ENCODE assay signal across 1 cellular context in the genomic region with DNA sequence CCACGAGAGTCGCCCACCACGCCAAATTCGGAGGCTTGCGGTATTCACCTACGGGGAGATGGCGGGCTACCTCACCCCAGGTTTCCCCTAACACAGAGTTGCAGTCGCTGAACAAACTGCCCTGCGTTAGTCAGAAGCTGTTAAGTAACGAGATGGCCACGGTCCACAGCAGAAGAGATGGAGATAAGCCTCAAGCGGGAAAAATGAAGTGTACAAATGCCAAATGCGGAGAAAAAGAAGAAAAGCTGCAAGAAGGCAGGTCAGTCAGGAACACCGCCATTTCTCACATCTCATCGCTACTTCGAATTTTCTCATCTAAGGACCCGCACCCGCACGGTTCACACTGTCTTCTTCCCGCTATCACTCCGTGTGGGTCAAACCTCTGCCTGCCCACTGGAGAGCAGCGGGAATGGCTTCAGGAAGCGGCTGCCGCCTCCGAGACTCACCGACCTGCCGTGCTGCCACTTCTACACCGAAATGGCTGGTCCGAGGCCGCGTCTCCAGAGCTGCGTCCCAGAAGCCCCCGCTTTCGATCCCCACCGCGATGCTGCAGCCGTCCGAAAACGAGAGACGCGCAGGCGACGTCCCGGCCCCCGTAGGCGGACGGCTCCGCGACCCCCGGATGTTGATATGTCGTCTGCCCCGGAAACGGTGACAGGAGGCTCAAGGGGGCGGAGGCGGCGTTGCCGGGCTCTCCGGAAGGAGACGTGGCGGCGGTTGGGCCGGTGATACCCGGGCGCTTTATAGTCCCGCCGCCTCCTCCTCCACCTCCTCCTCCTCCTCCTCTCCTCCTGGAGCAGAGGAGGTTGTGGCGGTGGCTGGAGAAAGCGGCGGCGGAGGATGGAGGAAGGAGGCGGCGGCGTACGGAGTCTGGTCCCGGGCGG.
TF ChIP-seq lines count a peak whose summit lies in the region.

A gene with protein sequence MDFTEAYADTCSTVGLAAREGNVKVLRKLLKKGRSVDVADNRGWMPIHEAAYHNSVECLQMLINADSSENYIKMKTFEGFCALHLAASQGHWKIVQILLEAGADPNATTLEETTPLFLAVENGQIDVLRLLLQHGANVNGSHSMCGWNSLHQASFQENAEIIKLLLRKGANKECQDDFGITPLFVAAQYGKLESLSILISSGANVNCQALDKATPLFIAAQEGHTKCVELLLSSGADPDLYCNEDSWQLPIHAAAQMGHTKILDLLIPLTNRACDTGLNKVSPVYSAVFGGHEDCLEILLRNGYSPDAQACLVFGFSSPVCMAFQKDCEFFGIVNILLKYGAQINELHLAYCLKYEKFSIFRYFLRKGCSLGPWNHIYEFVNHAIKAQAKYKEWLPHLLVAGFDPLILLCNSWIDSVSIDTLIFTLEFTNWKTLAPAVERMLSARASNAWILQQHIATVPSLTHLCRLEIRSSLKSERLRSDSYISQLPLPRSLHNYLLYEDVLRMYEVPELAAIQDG (minus strand): TSS at position 583 of the 884 bp plus-strand sequence. CDS start 21,381 bp downstream, outside the sequence.
A gene with protein sequence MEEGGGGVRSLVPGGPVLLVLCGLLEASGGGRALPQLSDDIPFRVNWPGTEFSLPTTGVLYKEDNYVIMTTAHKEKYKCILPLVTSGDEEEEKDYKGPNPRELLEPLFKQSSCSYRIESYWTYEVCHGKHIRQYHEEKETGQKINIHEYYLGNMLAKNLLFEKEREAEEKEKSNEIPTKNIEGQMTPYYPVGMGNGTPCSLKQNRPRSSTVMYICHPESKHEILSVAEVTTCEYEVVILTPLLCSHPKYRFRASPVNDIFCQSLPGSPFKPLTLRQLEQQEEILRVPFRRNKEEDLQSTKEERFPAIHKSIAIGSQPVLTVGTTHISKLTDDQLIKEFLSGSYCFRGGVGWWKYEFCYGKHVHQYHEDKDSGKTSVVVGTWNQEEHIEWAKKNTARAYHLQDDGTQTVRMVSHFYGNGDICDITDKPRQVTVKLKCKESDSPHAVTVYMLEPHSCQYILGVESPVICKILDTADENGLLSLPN (plus strand): TSS at position 674 of the 884 bp plus-strand sequence. CDS start 167 bp downstream, at position 841.

TF ChIP-seq in HepG2, 621 proteins besides CTCF, POLR2A, EP300 and RAD21 (continued from another document and continues in another):
- TF ChIP-seq, protein P1, sequence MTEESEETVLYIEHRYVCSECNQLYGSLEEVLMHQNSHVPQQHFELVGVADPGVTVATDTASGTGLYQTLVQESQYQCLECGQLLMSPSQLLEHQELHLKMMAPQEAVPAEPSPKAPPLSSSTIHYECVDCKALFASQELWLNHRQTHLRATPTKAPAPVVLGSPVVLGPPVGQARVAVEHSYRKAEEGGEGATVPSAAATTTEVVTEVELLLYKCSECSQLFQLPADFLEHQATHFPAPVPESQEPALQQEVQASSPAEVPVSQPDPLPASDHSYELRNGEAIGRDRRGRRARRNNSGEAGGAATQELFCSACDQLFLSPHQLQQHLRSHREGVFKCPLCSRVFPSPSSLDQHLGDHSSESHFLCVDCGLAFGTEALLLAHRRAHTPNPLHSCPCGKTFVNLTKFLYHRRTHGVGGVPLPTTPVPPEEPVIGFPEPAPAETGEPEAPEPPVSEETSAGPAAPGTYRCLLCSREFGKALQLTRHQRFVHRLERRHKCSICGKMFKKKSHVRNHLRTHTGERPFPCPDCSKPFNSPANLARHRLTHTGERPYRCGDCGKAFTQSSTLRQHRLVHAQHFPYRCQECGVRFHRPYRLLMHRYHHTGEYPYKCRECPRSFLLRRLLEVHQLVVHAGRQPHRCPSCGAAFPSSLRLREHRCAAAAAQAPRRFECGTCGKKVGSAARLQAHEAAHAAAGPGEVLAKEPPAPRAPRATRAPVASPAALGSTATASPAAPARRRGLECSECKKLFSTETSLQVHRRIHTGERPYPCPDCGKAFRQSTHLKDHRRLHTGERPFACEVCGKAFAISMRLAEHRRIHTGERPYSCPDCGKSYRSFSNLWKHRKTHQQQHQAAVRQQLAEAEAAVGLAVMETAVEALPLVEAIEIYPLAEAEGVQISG (CRISPR knock-in tag; IDR thresholded peaks at IDR 0.05): peak; percentile 97
- TF ChIP-seq GTF3A (CRISPR knock-in tag; conservative IDR thresholded peaks at IDR 0.05) (0 out of 2 replicates have a peak, but pooled peaks have one; percentile 78), ARHGAP35 (CRISPR knock-in tag; IDR thresholded peaks at IDR 0.05; ENCODE audit: borderline replicate concordance) (peak; percentile 74; the same call in 1 of the 2 replicates), HOXD1 (CRISPR knock-in tag; IDR thresholded peaks at IDR 0.05) (peak; percentile 98; the same call in 1 of the 2 replicates), ZNF709 (CRISPR knock-in tag; IDR thresholded peaks at IDR 0.05) (peak; percentile 66; the same call in 1 of the 2 replicates), FOSL1 (CRISPR knock-in tag; IDR thresholded peaks at IDR 0.05; ENCODE audit: borderline replicate concordance) (no peak), ZNF501 (CRISPR knock-in tag; IDR thresholded peaks at IDR 0.05) (peak; percentile 99), MTF2 (CRISPR knock-in tag; IDR thresholded peaks at IDR 0.05; ENCODE audit: borderline replicate concordance) (0 out of 2 replicates have a peak, but pooled peaks have one; percentile 19), RFX1 (IDR thresholded peaks at IDR 0.05) (no peak; the same call in 1 of the 2 replicates), ZMYM4 (CRISPR knock-in tag; IDR thresholded peaks at IDR 0.05) (peak; percentile 97), RBFOX2 (IDR thresholded peaks at IDR 0.05; ENCODE audit: low read depth, low read length) (peak; percentile 98), KDM1A (CRISPR knock-in tag; IDR thresholded peaks at IDR 0.05) (no peak), ZNF619 (CRISPR knock-in tag; IDR thresholded peaks at IDR 0.05) (peak; percentile 24; the same call in 1 of the 2 replicates), FOXA3 (CRISPR knock-in tag; IDR thresholded peaks at IDR 0.05) (peak; percentile 95), TCF7L2 (IDR thresholded peaks at IDR 0.05; ENCODE audit: low read depth, low read length) (no peak), KAT2B (IDR thresholded peaks at IDR 0.05; ENCODE audit: borderline replicate concordance, low read depth, low read length) (no peak), GABPA (IDR thresholded peaks at IDR 0.05; ENCODE audit: low read depth, low read length) (peak; percentile 99), GABPA (CRISPR knock-in tag; IDR thresholded peaks at IDR 0.05; ENCODE audit: low read depth) (peak; percentile 100), RXRA (CRISPR knock-in tag; IDR thresholded peaks at IDR 0.05) (peak; percentile 94), HMG20B (CRISPR knock-in tag; conservative IDR thresholded peaks at IDR 0.05) (no peak; the same call in none of the 2 replicates), ZNF343 (CRISPR knock-in tag; IDR thresholded peaks at IDR 0.05) (no peak; the same call in 1 of the 2 replicates), ZNF317 (CRISPR knock-in tag; IDR thresholded peaks at IDR 0.05) (peak; percentile 93), ZBTB8A (CRISPR knock-in tag; IDR thresholded peaks at IDR 0.05; ENCODE audit: borderline replicate concordance, low read depth) (no peak), ZNF382 (CRISPR knock-in tag; IDR thresholded peaks at IDR 0.05; ENCODE audit: borderline replicate concordance) (no peak), HMG20A (CRISPR knock-in tag; IDR thresholded peaks at IDR 0.05; ENCODE audit: borderline replicate concordance) (no peak; the same call in 1 of the 2 replicates), ZBTB20 (CRISPR knock-in tag; IDR thresholded peaks at IDR 0.05; ENCODE audit: borderline replicate concordance, low read depth) (peak; percentile 91), ZNF225 (CRISPR knock-in tag; IDR thresholded peaks at IDR 0.05) (peak; percentile 56), CCAR2 (optimal IDR thresholded peaks at IDR 0.05; ENCODE audit: low read depth, low read length) (no peak)
- TF ChIP-seq, protein P2, sequence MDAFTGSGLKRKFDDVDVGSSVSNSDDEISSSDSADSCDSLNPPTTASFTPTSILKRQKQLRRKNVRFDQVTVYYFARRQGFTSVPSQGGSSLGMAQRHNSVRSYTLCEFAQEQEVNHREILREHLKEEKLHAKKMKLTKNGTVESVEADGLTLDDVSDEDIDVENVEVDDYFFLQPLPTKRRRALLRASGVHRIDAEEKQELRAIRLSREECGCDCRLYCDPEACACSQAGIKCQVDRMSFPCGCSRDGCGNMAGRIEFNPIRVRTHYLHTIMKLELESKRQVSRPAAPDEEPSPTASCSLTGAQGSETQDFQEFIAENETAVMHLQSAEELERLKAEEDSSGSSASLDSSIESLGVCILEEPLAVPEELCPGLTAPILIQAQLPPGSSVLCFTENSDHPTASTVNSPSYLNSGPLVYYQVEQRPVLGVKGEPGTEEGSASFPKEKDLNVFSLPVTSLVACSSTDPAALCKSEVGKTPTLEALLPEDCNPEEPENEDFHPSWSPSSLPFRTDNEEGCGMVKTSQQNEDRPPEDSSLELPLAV (CRISPR knock-in tag; conservative IDR thresholded peaks at IDR 0.05; ENCODE audit: low read depth): no peak
- TF ChIP-seq, protein P3, sequence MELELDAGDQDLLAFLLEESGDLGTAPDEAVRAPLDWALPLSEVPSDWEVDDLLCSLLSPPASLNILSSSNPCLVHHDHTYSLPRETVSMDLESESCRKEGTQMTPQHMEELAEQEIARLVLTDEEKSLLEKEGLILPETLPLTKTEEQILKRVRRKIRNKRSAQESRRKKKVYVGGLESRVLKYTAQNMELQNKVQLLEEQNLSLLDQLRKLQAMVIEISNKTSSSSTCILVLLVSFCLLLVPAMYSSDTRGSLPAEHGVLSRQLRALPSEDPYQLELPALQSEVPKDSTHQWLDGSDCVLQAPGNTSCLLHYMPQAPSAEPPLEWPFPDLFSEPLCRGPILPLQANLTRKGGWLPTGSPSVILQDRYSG (CRISPR knock-in tag; IDR thresholded peaks at IDR 0.05): peak; percentile 65; the same call in 1 of the 2 replicates
- TF ChIP-seq, protein P4, sequence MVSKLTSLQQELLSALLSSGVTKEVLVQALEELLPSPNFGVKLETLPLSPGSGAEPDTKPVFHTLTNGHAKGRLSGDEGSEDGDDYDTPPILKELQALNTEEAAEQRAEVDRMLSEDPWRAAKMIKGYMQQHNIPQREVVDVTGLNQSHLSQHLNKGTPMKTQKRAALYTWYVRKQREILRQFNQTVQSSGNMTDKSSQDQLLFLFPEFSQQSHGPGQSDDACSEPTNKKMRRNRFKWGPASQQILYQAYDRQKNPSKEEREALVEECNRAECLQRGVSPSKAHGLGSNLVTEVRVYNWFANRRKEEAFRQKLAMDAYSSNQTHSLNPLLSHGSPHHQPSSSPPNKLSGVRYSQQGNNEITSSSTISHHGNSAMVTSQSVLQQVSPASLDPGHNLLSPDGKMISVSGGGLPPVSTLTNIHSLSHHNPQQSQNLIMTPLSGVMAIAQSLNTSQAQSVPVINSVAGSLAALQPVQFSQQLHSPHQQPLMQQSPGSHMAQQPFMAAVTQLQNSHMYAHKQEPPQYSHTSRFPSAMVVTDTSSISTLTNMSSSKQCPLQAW (CRISPR knock-in tag; IDR thresholded peaks at IDR 0.05): peak; percentile 96
- TF ChIP-seq, protein P5, sequence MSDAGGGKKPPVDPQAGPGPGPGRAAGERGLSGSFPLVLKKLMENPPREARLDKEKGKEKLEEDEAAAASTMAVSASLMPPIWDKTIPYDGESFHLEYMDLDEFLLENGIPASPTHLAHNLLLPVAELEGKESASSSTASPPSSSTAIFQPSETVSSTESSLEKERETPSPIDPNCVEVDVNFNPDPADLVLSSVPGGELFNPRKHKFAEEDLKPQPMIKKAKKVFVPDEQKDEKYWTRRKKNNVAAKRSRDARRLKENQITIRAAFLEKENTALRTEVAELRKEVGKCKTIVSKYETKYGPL (CRISPR knock-in tag; IDR thresholded peaks at IDR 0.05): peak; percentile 80; the same call in 1 of the 2 replicates
- TF ChIP-seq, protein P6, sequence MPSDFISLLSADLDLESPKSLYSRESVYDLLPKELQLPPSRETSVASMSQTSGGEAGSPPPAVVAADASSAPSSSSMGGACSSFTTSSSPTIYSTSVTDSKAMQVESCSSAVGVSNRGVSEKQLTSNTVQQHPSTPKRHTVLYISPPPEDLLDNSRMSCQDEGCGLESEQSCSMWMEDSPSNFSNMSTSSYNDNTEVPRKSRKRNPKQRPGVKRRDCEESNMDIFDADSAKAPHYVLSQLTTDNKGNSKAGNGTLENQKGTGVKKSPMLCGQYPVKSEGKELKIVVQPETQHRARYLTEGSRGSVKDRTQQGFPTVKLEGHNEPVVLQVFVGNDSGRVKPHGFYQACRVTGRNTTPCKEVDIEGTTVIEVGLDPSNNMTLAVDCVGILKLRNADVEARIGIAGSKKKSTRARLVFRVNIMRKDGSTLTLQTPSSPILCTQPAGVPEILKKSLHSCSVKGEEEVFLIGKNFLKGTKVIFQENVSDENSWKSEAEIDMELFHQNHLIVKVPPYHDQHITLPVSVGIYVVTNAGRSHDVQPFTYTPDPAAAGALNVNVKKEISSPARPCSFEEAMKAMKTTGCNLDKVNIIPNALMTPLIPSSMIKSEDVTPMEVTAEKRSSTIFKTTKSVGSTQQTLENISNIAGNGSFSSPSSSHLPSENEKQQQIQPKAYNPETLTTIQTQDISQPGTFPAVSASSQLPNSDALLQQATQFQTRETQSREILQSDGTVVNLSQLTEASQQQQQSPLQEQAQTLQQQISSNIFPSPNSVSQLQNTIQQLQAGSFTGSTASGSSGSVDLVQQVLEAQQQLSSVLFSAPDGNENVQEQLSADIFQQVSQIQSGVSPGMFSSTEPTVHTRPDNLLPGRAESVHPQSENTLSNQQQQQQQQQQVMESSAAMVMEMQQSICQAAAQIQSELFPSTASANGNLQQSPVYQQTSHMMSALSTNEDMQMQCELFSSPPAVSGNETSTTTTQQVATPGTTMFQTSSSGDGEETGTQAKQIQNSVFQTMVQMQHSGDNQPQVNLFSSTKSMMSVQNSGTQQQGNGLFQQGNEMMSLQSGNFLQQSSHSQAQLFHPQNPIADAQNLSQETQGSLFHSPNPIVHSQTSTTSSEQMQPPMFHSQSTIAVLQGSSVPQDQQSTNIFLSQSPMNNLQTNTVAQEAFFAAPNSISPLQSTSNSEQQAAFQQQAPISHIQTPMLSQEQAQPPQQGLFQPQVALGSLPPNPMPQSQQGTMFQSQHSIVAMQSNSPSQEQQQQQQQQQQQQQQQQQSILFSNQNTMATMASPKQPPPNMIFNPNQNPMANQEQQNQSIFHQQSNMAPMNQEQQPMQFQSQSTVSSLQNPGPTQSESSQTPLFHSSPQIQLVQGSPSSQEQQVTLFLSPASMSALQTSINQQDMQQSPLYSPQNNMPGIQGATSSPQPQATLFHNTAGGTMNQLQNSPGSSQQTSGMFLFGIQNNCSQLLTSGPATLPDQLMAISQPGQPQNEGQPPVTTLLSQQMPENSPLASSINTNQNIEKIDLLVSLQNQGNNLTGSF (CRISPR knock-in tag; IDR thresholded peaks at IDR 0.05): no peak
- TF ChIP-seq, protein P7, sequence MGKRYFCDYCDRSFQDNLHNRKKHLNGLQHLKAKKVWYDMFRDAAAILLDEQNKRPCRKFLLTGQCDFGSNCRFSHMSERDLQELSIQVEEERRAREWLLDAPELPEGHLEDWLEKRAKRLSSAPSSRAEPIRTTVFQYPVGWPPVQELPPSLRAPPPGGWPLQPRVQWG (CRISPR knock-in tag; IDR thresholded peaks at IDR 0.05; ENCODE audit: borderline replicate concordance, low read depth): no peak
